Comparison of ENCODE assay signal across 14 cellular contexts in the genomic region with DNA sequence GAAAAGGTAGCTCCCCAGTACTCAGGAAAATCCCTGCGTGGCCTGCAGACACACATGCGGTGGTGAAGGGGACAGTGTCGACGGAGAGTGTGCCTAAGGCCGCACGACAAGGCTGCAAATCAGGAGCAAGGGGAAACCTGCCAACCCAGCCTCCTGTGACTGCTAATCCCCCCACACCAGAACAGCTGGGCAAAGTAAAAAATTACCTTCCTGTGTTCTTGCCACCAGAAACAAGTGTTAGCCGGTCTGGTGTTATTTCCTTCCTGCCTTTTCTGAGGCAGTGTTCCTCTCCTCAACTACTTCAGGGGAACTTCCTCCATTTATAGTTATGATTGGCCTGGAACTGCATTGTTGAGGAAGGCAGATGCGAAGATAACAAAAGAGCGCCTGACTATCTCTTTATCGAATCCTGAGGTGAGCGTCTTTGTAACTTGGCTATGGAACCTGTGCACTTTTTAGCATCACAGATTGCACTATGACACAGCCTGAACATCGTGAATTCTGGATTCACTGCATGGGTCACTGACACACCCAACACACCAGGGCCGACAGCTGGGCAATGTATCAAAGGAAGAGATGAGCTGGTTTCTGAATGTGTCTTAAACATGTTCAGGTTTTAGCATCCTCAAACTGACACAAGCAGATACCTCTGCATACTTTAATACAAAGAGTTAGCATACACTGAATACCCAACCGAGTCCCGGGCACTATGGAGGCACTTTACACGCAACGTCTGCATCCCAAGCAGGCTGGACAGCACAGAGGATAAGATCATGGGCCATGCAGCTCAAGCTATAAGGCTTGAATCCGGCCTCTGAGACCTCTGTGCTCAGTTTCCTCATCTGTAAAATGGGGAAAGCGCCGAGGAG. TPM values are rescaled to one million over a fixed set of nuclear protein-coding genes. Genes with fewer than 3 reads are reported as not detected.
DNase-seq lines count a peak whose midpoint lies in the region; ATAC-seq and TF ChIP-seq lines count a peak whose summit lies in the region.
"Had no signal": no experiment of that assay in that cellular context is flagged by ENCODE, and none has a peak within 500 bp of the region (broad histone marks: within the 10 kb centered on the region; RNA-seq: fewer than 3 reads in every experiment).

No MANE protein-coding gene starts in this region.

- H3F3A ChIP-seq in PC-9 (ENCODE audit: insufficient read depth, low read depth) = no peaks in the 10 kb centered on the region

- DNase-seq in cardiac septum (ENCODE audit: low spot score) (peak; percentile 49), left cardiac atrium (no peak), stomach (peak; percentile 13), NK-92 (lab: John Stamatoyannopoulos, UW; ENCODE audit: unreplicated experiment) (no peak), PC-9 (no peak), GM20000 (ENCODE audit: low spot score) (no peak)
- DNase-seq in activated naive CD8-positive, alpha-beta T cell treated with anti-CD3 and anti-CD28 coated beads, Interleukin-2, amount 10 ng/mL, durations not matched to agents 7 days and 5 days = no peak
- DNase-seq: activated CD4-positive, alpha-beta T cell treated with anti-CD3 and anti-CD28 coated beads for 48 hours; mucosa of descending colon had no signal

- ATAC-seq in left cardiac atrium = no peak
- peak; percentile 18 for ATAC-seq in HG03108 (IDR thresholded peaks at IDR 0.05; ENCODE audit: unreplicated experiment)
- ATAC-seq in activated naive CD8-positive, alpha-beta T cell treated with anti-CD3 and anti-CD28 coated beads, Interleukin-2, amount 10 ng/mL, durations not matched to agents 7 days and 5 days (ENCODE audit: low read depth) = no peak
- ATAC-seq: gastroesophageal sphincter, mucosa of descending colon had no signal

- intact Hi-C loops in cardiac septum (cut with DNase I) = no loop called here
- intact Hi-C loops in left cardiac atrium (cut with DNase I) = no loop called here
- intact Hi-C loops in stomach (cut with DNase I; ENCODE audit: low total_unique reads) = no loop called here
- intact Hi-C loops in PC-9 (cut with micrococcal nuclease; ENCODE audit: unreplicated experiment) = no loop called here

- H3K4me1 ChIP-seq in stomach (peaks cover 0 to 14% (median 0%) of the 10 kb centered on the region in 4 donors), PC-9 (replicated peaks; ENCODE audit: insufficient read depth) (no peaks in the 10 kb centered on the region)

- CTCF ChIA-PET in PC-9 (lab: Charles Lee) = no interaction called here

- no peak overlapping the region for H3K4me2 ChIP-seq in PC-9

- H3K4me3 Mint-ChIP-seq in activated naive CD8-positive, alpha-beta T cell treated with anti-CD3 and anti-CD28 coated beads, Interleukin-2, amount 10 ng/mL, durations not matched to agents 7 days and 5 days = peak overlapping the region; percentile 41
- H3K4me3 Mint-ChIP-seq: brain had no signal

- POLR2A ChIA-PET in activated naive CD8-positive, alpha-beta T cell treated with anti-CD3 and anti-CD28 coated beads, Interleukin-2, amount 10 ng/mL, durations not matched to agents 7 days and 5 days (lab: Charles Lee) = no interaction called here
- POLR2A ChIA-PET in PC-9 (lab: Charles Lee; ENCODE audit: unreplicated experiment) = no interaction called here

- peak overlapping the region; percentile 82 for H3K27ac Mint-ChIP-seq in activated naive CD8-positive, alpha-beta T cell treated with anti-CD3 and anti-CD28 coated beads, Interleukin-2, amount 10 ng/mL, durations not matched to agents 7 days and 5 days

- BruUV-seq in PC-9 (replicated peaks; lab: Mats Ljungman, UMichigan) = no TSS peak

- H3K27me3 ChIP-seq in stomach (no peaks in the 10 kb centered on the region), PC-9 (ENCODE audit: insufficient read depth, low read depth) (no peaks in the 10 kb centered on the region)
- H3K27me3 ChIP-seq: gastroesophageal sphincter had no signal

- 67 to 79% (median 73%) methylated on average over 20 of the region's 20 CpGs for WGBS in stomach, 5 donors

- H3K79me2 ChIP-seq in PC-9 (ENCODE audit: low read depth) = no peaks in the 10 kb centered on the region

- TF ChIP-seq CTCF in stomach (IDR thresholded peaks at IDR 0.05) (no peak), PC-9 (conservative IDR thresholded peaks at IDR 0.05) (no peak), GM20000 (IDR thresholded peaks at IDR 0.05; ENCODE audit: extremely low read depth, missing control alignments) (no peak)

- H3K9me2 ChIP-seq in PC-9 (ENCODE audit: insufficient read depth) = no peaks in the 10 kb centered on the region

- no peaks in the 10 kb centered on the region for H3K27me3 Mint-ChIP-seq in activated naive CD8-positive, alpha-beta T cell treated with anti-CD3 and anti-CD28 coated beads, Interleukin-2, amount 10 ng/mL, durations not matched to agents 7 days and 5 days
- H3K27me3 Mint-ChIP-seq: brain had no signal

- H3K9me3 ChIP-seq in stomach (no peaks in the 10 kb centered on the region), PC-9 (ENCODE audit: insufficient read depth, low read depth) (no peaks in the 10 kb centered on the region)
- H3K9me3 ChIP-seq: gastroesophageal sphincter, mucosa of descending colon, thoracic aorta had no signal

- H3K27ac ChIP-seq in stomach (no peak overlapping the region), PC-9 (no peak overlapping the region)
- H3K27ac ChIP-seq: gastroesophageal sphincter had no signal

- no peaks in the 10 kb centered on the region for H4K20me1 ChIP-seq in PC-9 (ENCODE audit: insufficient read depth)

- H3K36me3 ChIP-seq in stomach (peaks cover 62 to 96% (median 93%) of the 10 kb centered on the region in 4 donors), PC-9 (ENCODE audit: low read depth) (no peaks in the 10 kb centered on the region)

- TF ChIP-seq EP300 in stomach (IDR thresholded peaks at IDR 0.05) = no peak

- peaks cover 23% of the 10 kb centered on the region for H3K4me1 Mint-ChIP-seq in activated naive CD8-positive, alpha-beta T cell treated with anti-CD3 and anti-CD28 coated beads, Interleukin-2, amount 10 ng/mL, durations not matched to agents 7 days and 5 days

- TF ChIP-seq POLR2A in stomach (IDR thresholded peaks at IDR 0.05) = no peak

- no peak overlapping the region for H3K4me3 ChIP-seq in stomach
- H3K4me3 ChIP-seq in PC-9 = no peak overlapping the region
- H3K4me3 ChIP-seq: gastroesophageal sphincter, mucosa of descending colon, thoracic aorta had no signal

- peaks cover 38% of the 10 kb centered on the region for H3K36me3 Mint-ChIP-seq in activated naive CD8-positive, alpha-beta T cell treated with anti-CD3 and anti-CD28 coated beads, Interleukin-2, amount 10 ng/mL, durations not matched to agents 7 days and 5 days

- H3K9me3 Mint-ChIP-seq in activated naive CD8-positive, alpha-beta T cell treated with anti-CD3 and anti-CD28 coated beads, Interleukin-2, amount 10 ng/mL, durations not matched to agents 7 days and 5 days = no peaks in the 10 kb centered on the region

- no peak overlapping the region for H2AFZ ChIP-seq in PC-9

RNA-seq across cellular contexts. Expression of a gene that starts 28.9 kb away (rescaled TPM):
- total RNA-seq in cardiac septum (15.8 TPM), left cardiac atrium (10 to 100 TPM; 15.6 to 16.2 TPM), stomach (10 to 100 TPM in 2 of 5 donors, 1 to 10 TPM in 2, under 1 TPM in 1; 0.89 to 37.8 (median 2.3) TPM), PC-9 (2021) (14.3 and 18.9 TPM in 2 replicates)
- 10 to 100 TPM; 21.4 to 25.8 TPM for total RNA-seq in activated naive CD8-positive, alpha-beta T cell treated with anti-CD3 and anti-CD28 coated beads, Interleukin-2, amount 10 ng/mL, durations not matched to agents 7 days and 5 days
- 1 to 10 TPM; 3.7 to 9.3 (median 4.7) TPM for polyA plus RNA-seq in stomach

RNA-seq across cellular contexts. Expression of a gene that starts 58.4 kb away (rescaled TPM):
- total RNA-seq in cardiac septum (1.1 TPM), left cardiac atrium (under 1 TPM; 0.38 to 0.50 TPM), stomach (1 to 10 TPM in 1 of 5 donors, not detected in 4; 1.3 TPM), PC-9 (2021) (not detected in 2 replicates)
- total RNA-seq in activated naive CD8-positive, alpha-beta T cell treated with anti-CD3 and anti-CD28 coated beads, Interleukin-2, amount 10 ng/mL, durations not matched to agents 7 days and 5 days = not detected
- polyA plus RNA-seq in stomach = under 1 TPM; 0.13 to 0.92 (median 0.87) TPM
- total RNA-seq: RPMI7951 had no signal

Comparison
In these comparisons a context has a peak if more than half of its experiments do, and no peak if none do; other contexts are left out.
1. DNase-seq: peak in cardiac septum (single experiment) and stomach (single experiment); none in left cardiac atrium (single experiment), activated naive CD8-positive, alpha-beta T cell treated with anti-CD3 and anti-CD28 coated beads, Interleukin-2, amount 10 ng/mL, durations not matched to agents 7 days and 5 days (single experiment), NK-92 (single experiment), PC-9 (0 of 2) and GM20000 (single experiment).